In the genomic region with DNA sequence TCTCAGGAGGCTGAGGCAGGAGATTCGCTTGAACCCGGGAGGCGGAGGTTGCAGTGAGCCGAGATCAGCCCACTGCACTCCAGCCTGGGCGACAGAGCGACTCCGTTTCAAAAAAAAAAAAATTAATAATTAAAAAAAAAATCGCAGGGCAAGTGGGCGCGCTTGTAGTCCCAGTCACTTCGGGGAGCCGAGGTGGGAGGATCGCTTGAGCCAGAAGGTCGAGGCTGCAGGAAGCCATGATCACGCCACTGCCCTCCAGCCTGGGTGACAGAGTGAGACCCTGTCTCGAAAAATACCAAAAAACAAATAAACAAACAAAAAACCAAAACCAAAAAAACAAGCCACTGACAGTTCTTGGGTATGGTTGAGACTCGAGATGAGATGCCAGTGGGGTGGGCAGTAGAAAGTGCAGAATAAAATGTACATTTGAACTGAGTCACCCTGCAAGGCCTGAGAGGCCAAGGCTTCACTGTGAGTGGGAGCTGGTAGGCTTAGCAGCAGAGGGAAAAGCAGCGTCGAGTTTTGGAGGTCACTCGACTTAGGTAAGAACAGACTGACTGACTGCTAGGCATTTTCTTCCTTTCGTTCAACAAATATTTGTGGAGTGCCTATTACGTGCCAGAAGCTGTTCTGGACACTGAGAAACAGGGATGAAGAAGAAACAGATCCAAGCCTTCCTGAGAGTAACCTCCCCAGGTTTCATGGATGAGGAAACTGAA, we compare ENCODE assay signal across 8 cellular contexts. TPM values are rescaled to one million over a fixed set of nuclear protein-coding genes. Genes with fewer than 3 reads are reported as not detected.
DNase-seq lines count a peak whose midpoint lies in the region; ATAC-seq, FAIRE-seq and TF ChIP-seq lines count a peak whose summit lies in the region.

No MANE protein-coding gene starts in this region.

- TF ChIP-seq CTCF in MM.1S (IDR thresholded peaks at IDR 0.05; ENCODE audit: low read length) = no peak
- no peak for TF ChIP-seq CTCF in cardiac fibroblast (IDR thresholded peaks at IDR 0.05; ENCODE audit: low read depth, low read length)

- peaks cover 16% of the 10 kb centered on the region; the same call in 1 of the 2 replicates for H3K36me3 ChIP-seq in MM.1S (replicated peaks; ENCODE audit: insufficient read depth, low read length)
- peaks cover 18 to 23% of the 10 kb centered on the region in 2 donors for H3K36me3 ChIP-seq in muscle layer of duodenum (ENCODE audit: control insufficient read depth in 1 of 2, insufficient read depth in 2 of 2, low read length in 2 of 2)
- H3K36me3 ChIP-seq in aorta (ENCODE audit: control insufficient read depth in 1 of 2, insufficient read depth in 2 of 2, low read length in 1 of 2) = no peaks in the 10 kb centered on the region

- H3K9me2 ChIP-seq in MM.1S (replicated peaks; ENCODE audit: insufficient read depth, low read length) = no peaks in the 10 kb centered on the region

- DNase-seq in GM19239 (ENCODE audit: insufficient read length, low spot score) (no peak), MM.1S (no peak), cardiac fibroblast (ENCODE audit: low read depth in 2 of 2) (no peak), aorta (no peak), H4 (ENCODE audit: low spot score) (no peak), NCI-H2171 (lab: John Stamatoyannopoulos, UW) (no peak), NCI-H1105 treated with DMSO at 0.1 percent for 48 hours (lab: John Stamatoyannopoulos, UW) (no peak)

- no peak for ATAC-seq in aorta (ENCODE audit: low FRiP score)

- peak; percentile 8 for FAIRE-seq in GM19239 (lab: Jason Lieb, UNC)

- intact Hi-C loops in aorta (cut with DNase I) = loop anchor here in 1 of 2 donors (1.0 to 10.0 kb wide), 4 partner anchors 9 to 149 kb away; a partner anchor contains a TSS

- H3K9ac ChIP-seq in MM.1S (ENCODE audit: low read length) = peak overlapping the region; percentile 98

- peaks cover 50% of the 10 kb centered on the region for H3K79me2 ChIP-seq in MM.1S (ENCODE audit: low read length)

- peak overlapping the region; percentile 61 for H2AFZ ChIP-seq in MM.1S (ENCODE audit: low read length)

- H4K20me1 ChIP-seq in MM.1S (ENCODE audit: insufficient read depth, low read length) = peaks cover 20% of the 10 kb centered on the region

- H3K4me3 ChIP-seq in MM.1S (ENCODE audit: low read length) = peak overlapping the region; percentile 99; the same call in 1 of the 2 replicates
- peak overlapping the region; percentile 78 to 98 for H3K4me3 ChIP-seq in cardiac fibroblast (replicated peaks in 1 of 2; ENCODE audit: low read depth in 2 of 2, low read length in 2 of 2)
- peak overlapping the region; percentile 41 to 96 for H3K4me3 ChIP-seq in muscle layer of duodenum (ENCODE audit: low read depth in 1 of 2, low read length in 2 of 2)
- H3K4me3 ChIP-seq in aorta (ENCODE audit: low read length in 2 of 2) = no peak overlapping the region

- H3K4me1 ChIP-seq in MM.1S (ENCODE audit: low read length) (peaks cover 18% of the 10 kb centered on the region), muscle layer of duodenum (ENCODE audit: control insufficient read depth in 1 of 2, insufficient read depth in 2 of 2, low read length in 2 of 2) (peaks cover 7 to 11% of the 10 kb centered on the region in 2 donors), aorta (ENCODE audit: control insufficient read depth in 1 of 2, insufficient read depth in 2 of 2, low read length in 2 of 2) (no peaks in the 10 kb centered on the region)

- 74 to 76% methylated on average over 22 of the region's 22 CpGs for WGBS in aorta, 2 donors

- peak overlapping the region; percentile 35; the same call in 1 of the 2 replicates for H3K27ac ChIP-seq in MM.1S (ENCODE audit: low read length)
- peak overlapping the region; percentile 98 for H3K27ac ChIP-seq in muscle layer of duodenum (ENCODE audit: low read length)
- peak overlapping the region; percentile 58 to 84 for H3K27ac ChIP-seq in aorta (ENCODE audit: low read depth in 1 of 2, low read length in 2 of 2)

- H3K9me3 ChIP-seq in MM.1S (replicated peaks; ENCODE audit: insufficient read depth, low read length) (no peaks in the 10 kb centered on the region), muscle layer of duodenum (ENCODE audit: control insufficient read depth in 1 of 2, low read length in 2 of 2) (no peaks in the 10 kb centered on the region), aorta (ENCODE audit: control insufficient read depth, low read length) (no peaks in the 10 kb centered on the region)

- no peaks in the 10 kb centered on the region for H3K27me3 ChIP-seq in MM.1S (replicated peaks; ENCODE audit: insufficient read depth, low read length)
- H3K27me3 ChIP-seq in muscle layer of duodenum (ENCODE audit: low read depth, low read length) = no peaks in the 10 kb centered on the region
- no peaks in the 10 kb centered on the region for H3K27me3 ChIP-seq in aorta (ENCODE audit: control insufficient read depth in 1 of 2, insufficient read depth in 2 of 2, low read length in 1 of 2)

- peak overlapping the region; percentile 49; the same call in 1 of the 2 replicates for H3K4me2 ChIP-seq in MM.1S (ENCODE audit: low read depth, low read length)

- peaks cover 42% of the 10 kb centered on the region for H3F3A ChIP-seq in MM.1S (ENCODE audit: insufficient read depth, low read length)

RNA-seq across cellular contexts. Expression of a gene that starts 0.6 kb away (rescaled TPM):
- 100 to 1,000 TPM; 590 to 591 TPM for total RNA-seq in aorta
- polyA plus RNA-seq in aorta = 100 to 1,000 TPM; 539 to 584 TPM
- total RNA-seq in H4 (2014; rRNA removed; shearing (Covaris generic)) = 1,258 and 1,608 TPM in 2 replicates

RNA-seq across cellular contexts. Expression of a gene that starts 18.4 kb away (rescaled TPM):
- total RNA-seq in aorta = under 1 TPM in 1 of 2 donors, not detected in 1; 0.60 TPM
- polyA plus RNA-seq in aorta = under 1 TPM in 1 of 2 donors, not detected in 1; 0.56 TPM
- total RNA-seq in H4 (2014; rRNA removed; shearing (Covaris generic)) = not detected in 2 replicates

Comparison
In these comparisons a context has a peak if more than half of its experiments do, and no peak if none do; other contexts are left out.
1. H3K27ac ChIP-seq: peak in every context shown above with its lines; median percentile 98 in muscle layer of duodenum; 71 in aorta; 35 in MM.1S.
2. H3K4me3 ChIP-seq: peak in MM.1S (single experiment), cardiac fibroblast (2 of 2) and muscle layer of duodenum (2 of 2); none in aorta (0 of 2).